11 cellular contexts compared by ENCODE assay signal in the genomic region with DNA sequence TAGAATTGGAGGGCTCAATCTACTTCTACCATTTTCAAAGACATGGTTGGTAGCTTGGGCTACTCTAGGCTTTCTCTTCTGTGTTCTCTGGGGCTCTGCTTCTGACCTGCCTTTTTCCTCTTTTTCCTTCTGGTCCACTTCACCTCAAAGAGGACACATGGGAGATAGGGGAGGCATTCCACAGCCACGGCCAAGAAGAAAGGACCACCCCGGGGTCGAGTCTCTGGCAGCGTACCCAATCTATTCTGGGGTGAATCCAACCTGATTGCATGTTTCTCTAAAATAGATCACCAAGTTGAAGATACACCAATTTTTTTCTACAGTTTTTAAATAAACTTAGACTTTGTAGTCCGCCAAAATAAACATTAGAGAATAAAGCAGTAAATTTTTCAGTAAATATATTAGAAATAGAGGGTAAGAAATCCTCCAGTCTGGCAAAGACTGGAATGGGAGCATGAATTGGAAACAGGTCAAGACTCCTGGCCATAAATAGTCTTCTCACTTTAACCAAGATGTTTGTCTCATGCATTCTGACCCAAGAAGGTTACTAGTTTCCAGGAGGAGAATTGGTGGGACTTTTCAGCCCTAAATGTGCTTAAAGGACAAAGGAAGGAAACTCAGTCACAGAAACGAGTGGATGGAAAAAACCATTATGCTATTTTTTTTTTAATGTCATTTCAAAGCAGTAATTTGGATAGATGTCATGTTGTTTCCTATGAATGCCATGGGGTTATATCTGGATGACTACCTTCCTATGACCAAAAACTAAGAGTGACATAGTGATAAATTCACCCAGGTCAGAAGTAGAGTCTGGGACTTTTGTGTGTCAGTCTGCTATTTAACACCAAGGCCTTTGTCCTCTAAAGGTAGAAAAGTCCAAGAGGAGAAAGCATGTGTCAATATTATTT.
"Had no signal": no experiment of that assay in that cellular context is flagged by ENCODE, and none has a peak within 500 bp of the region (broad histone marks: within the 10 kb centered on the region; RNA-seq: fewer than 3 reads in every experiment).

No MANE protein-coding gene starts in this region.

- H3K36me3 ChIP-seq: suprapubic skin had no signal

- H3K4me3 ChIP-seq: suprapubic skin had no signal

- H3K4me3 Mint-ChIP-seq: activated naive CD8-positive, alpha-beta T cell; neural crest cell; stimulated activated memory B cell treated with anti-CD40 and anti-IgM and Interleukin-4, amounts not matched to agents 10 μg/mL and 1 μg/mL and 100 μg/mL, for 72 hours had no signal

- DNase-seq: activated effector memory CD4-positive, alpha-beta T cell treated with anti-CD3 and anti-CD28 coated beads, Interleukin-2, amount 50 U/mL, for 16 hours; activated T-cell treated with anti-CD3 and anti-CD28 coated beads, Interleukin-2, amount 50 U/mL, for 1 hour; anterior cingulate cortex; cortex of kidney; erythroblast; glutamatergic neuron; left colon had no signal

- H3K27me3 ChIP-seq: suprapubic skin had no signal

- H3K27ac Mint-ChIP-seq: activated naive CD8-positive, alpha-beta T cell; stimulated activated memory B cell treated with anti-CD40 and anti-IgM and Interleukin-4, amounts not matched to agents 10 μg/mL and 1 μg/mL and 100 μg/mL, for 72 hours had no signal

- H3K27me3 Mint-ChIP-seq: activated naive CD8-positive, alpha-beta T cell had no signal

- H3K4me1 Mint-ChIP-seq: neural crest cell; stimulated activated memory B cell treated with anti-CD40 and anti-IgM and Interleukin-4, amounts not matched to agents 10 μg/mL and 1 μg/mL and 100 μg/mL, for 72 hours had no signal

- H3K36me3 Mint-ChIP-seq: stimulated activated memory B cell treated with anti-CD40 and anti-IgM and Interleukin-4, amounts not matched to agents 10 μg/mL and 1 μg/mL and 100 μg/mL, for 72 hours had no signal

- H3K27ac ChIP-seq: suprapubic skin had no signal

- H3K9me3 Mint-ChIP-seq: neural crest cell; stimulated activated memory B cell treated with anti-CD40 and anti-IgM and Interleukin-4, amounts not matched to agents 10 μg/mL and 1 μg/mL and 100 μg/mL, for 72 hours had no signal

- H3K9me3 ChIP-seq: suprapubic skin had no signal
